ENCODE assay signal across 15 cellular contexts in the genomic region with DNA sequence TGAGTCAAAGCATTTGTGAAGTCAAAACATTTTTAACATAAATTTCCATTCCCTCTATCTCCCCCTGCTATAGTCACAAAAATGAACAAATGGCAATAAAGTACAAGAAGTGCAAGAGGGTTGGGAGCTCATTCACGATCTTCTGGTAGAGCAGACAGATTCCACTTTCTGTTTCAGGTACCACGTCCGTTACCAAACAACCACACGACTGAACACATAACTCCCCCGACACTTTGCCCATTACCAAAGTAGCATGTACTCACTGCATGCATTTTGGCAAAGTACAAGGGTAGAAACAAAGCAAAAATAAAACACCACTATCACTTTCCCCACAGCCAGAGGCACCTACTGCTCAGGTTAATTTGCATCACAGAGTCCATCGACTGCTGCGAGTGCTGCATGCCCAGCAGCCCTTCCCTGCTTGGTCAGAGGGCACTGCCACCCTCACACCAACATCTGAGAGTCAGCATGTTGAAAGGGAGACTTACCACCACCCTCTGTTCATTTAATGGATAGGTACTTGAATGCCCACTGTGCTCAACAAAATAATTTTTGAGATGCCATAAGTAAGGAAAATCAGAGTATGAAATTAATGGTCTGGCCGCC.
DNase-seq lines count a peak whose midpoint lies in the region; ATAC-seq lines count a peak whose summit lies in the region.
"Had no signal": no experiment of that assay in that cellular context is flagged by ENCODE, and none has a peak within 500 bp of the region (broad histone marks: within the 10 kb centered on the region; RNA-seq: fewer than 3 reads in every experiment).

No MANE protein-coding gene starts in this region.

- H3K27me3 Mint-ChIP-seq in CD4-positive, alpha-beta memory T cell: peaks cover 0 to 3% of the 10 kb centered on the region in 2 donors
- H3K27me3 Mint-ChIP-seq in activated naive CD8-positive, alpha-beta T cell treated with anti-CD3 and anti-CD28 coated beads, Interleukin-2, amount 50 U/mL, for 24 hours: no peaks in the 10 kb centered on the region
- no peaks in the 10 kb centered on the region for H3K27me3 Mint-ChIP-seq in naive thymus-derived CD4-positive, alpha-beta T cell

- H3K4me1 Mint-ChIP-seq in CD4-positive, alpha-beta memory T cell: peaks cover 9 to 21% (median 12%) of the 10 kb centered on the region in 4 donors
- peaks cover 9% of the 10 kb centered on the region for H3K4me1 Mint-ChIP-seq in activated naive CD8-positive, alpha-beta T cell treated with anti-CD3 and anti-CD28 coated beads, Interleukin-2, amount 50 U/mL, for 24 hours
- H3K4me1 Mint-ChIP-seq in naive thymus-derived CD4-positive, alpha-beta T cell: peaks cover 0 to 7% (median 0%) of the 10 kb centered on the region in 7 donors

- peak in 3 of 5 donors; percentile 2 to 12 (median 8) for DNase-seq in CD4-positive, alpha-beta memory T cell
- DNase-seq in Karpas-422: no peak
- no peak for DNase-seq in activated naive CD8-positive, alpha-beta T cell treated with anti-CD3 and anti-CD28 coated beads, Interleukin-2, amount 50 U/mL, for 24 hours
- DNase-seq in naive thymus-derived CD4-positive, alpha-beta T cell: no peak
- no peak for DNase-seq in globus pallidus (ENCODE audit: low spot score)
- no peak for DNase-seq in germinal center (ENCODE audit: low spot score)
- DNase-seq in central memory CD4-positive, alpha-beta T cell: no peak
- DNase-seq: activated CD4-positive, alpha-beta T cell treated with anti-CD3 and anti-CD28 coated beads, Interleukin-2, amount 10 ng/mL, durations not matched to agents 24 days and 14 days; foreskin melanocyte; NCI-H774; ovary; stimulated activated CD4-positive, alpha-beta T cell treated with anti-CD3 and anti-CD28 coated beads, Interleukin-4, amount 100 ng/mL, for 1 hour had no signal

- ATAC-seq in activated naive CD8-positive, alpha-beta T cell treated with anti-CD3 and anti-CD28 coated beads, Interleukin-2, amount 50 U/mL, for 24 hours: no peak
- no peak for ATAC-seq in naive thymus-derived CD4-positive, alpha-beta T cell
- no peak for ATAC-seq in HG03159 (IDR thresholded peaks at IDR 0.05; ENCODE audit: unreplicated experiment)
- ATAC-seq: K562 had no signal

- no peak overlapping the region for H3K27ac ChIP-seq in CD4-positive, alpha-beta memory T cell (ENCODE audit: low read depth, low read length)
- H3K27ac ChIP-seq in Karpas-422 (ENCODE audit: low read length): no peak overlapping the region
- no peak overlapping the region for H3K27ac ChIP-seq in naive thymus-derived CD4-positive, alpha-beta T cell (ENCODE audit: low read depth, low read length)
- H3K27ac ChIP-seq: ovary had no signal

- H3K36me3 ChIP-seq in CD4-positive, alpha-beta memory T cell (ENCODE audit: insufficient read depth, low read length): no peaks in the 10 kb centered on the region
- H3K36me3 ChIP-seq in Karpas-422 (ENCODE audit: insufficient read depth, low read length): no peaks in the 10 kb centered on the region
- no peaks in the 10 kb centered on the region for H3K36me3 ChIP-seq in naive thymus-derived CD4-positive, alpha-beta T cell (ENCODE audit: control insufficient read depth in 2 of 3, insufficient read depth in 3 of 3, low read length in 3 of 3)
- H3K36me3 ChIP-seq: ovary had no signal

- peak overlapping the region; percentile 72 to 83 (median 80) for H3K4me3 Mint-ChIP-seq in CD4-positive, alpha-beta memory T cell
- H3K4me3 Mint-ChIP-seq in activated naive CD8-positive, alpha-beta T cell treated with anti-CD3 and anti-CD28 coated beads, Interleukin-2, amount 50 U/mL, for 24 hours: peak overlapping the region; percentile 28
- peak overlapping the region; percentile 13 to 69 (median 42) for H3K4me3 Mint-ChIP-seq in naive thymus-derived CD4-positive, alpha-beta T cell
- H3K4me3 Mint-ChIP-seq: activated CD4-positive, alpha-beta T cell treated with anti-CD3 and anti-CD28 coated beads, Interleukin-2, amount 10 ng/mL, durations not matched to agents 24 days and 14 days had no signal

- H3K79me2 ChIP-seq in Karpas-422 (ENCODE audit: low read length): no peaks in the 10 kb centered on the region

- H3K9me3 ChIP-seq in CD4-positive, alpha-beta memory T cell (ENCODE audit: control insufficient read depth in 1 of 2, low read length in 2 of 2): no peaks in the 10 kb centered on the region
- no peaks in the 10 kb centered on the region for H3K9me3 ChIP-seq in Karpas-422 (ENCODE audit: low read length)
- H3K9me3 ChIP-seq in naive thymus-derived CD4-positive, alpha-beta T cell (ENCODE audit: control insufficient read depth in 2 of 3, low read length in 3 of 3): no peaks in the 10 kb centered on the region
- H3K9me3 ChIP-seq: ovary had no signal

- intact Hi-C loops in CD4-positive, alpha-beta memory T cell (cut with micrococcal nuclease): no loop called here
- intact Hi-C loops in naive thymus-derived CD4-positive, alpha-beta T cell (cut with micrococcal nuclease): no loop called here

- POLR2A ChIA-PET in CD4-positive, alpha-beta memory T cell (lab: Charles Lee; ENCODE audit: partially characterized antibody): no interaction called here
- POLR2A ChIA-PET in naive thymus-derived CD4-positive, alpha-beta T cell (lab: Charles Lee): no interaction called here

- no peak overlapping the region for H2AFZ ChIP-seq in Karpas-422 (ENCODE audit: low read length)

- H3K9ac ChIP-seq in Karpas-422 (ENCODE audit: low read length): no peak overlapping the region

- H3K9me3 Mint-ChIP-seq in CD4-positive, alpha-beta memory T cell: no peaks in the 10 kb centered on the region
- H3K9me3 Mint-ChIP-seq in activated naive CD8-positive, alpha-beta T cell treated with anti-CD3 and anti-CD28 coated beads, Interleukin-2, amount 50 U/mL, for 24 hours: no peaks in the 10 kb centered on the region
- H3K9me3 Mint-ChIP-seq in naive thymus-derived CD4-positive, alpha-beta T cell: no peaks in the 10 kb centered on the region
- H3K9me3 Mint-ChIP-seq: activated CD4-positive, alpha-beta T cell treated with anti-CD3 and anti-CD28 coated beads, Interleukin-2, amount 10 ng/mL, durations not matched to agents 24 days and 14 days; activated T-helper 2 cell treated with anti-CD3 and anti-CD28 coated beads, Interferon-gamma antibody, Interleukin-2, Interleukin-4, amounts not matched to agents 10 μg/mL and 5 μg/mL and 100 μg/mL, durations not matched to agents 14 hours and 24 hours and 36 hours had no signal

- H3K27ac Mint-ChIP-seq in CD4-positive, alpha-beta memory T cell: no peak overlapping the region
- no peak overlapping the region for H3K27ac Mint-ChIP-seq in activated naive CD8-positive, alpha-beta T cell treated with anti-CD3 and anti-CD28 coated beads, Interleukin-2, amount 50 U/mL, for 24 hours
- peak overlapping the region in 1 of 9 donors; percentile 23 for H3K27ac Mint-ChIP-seq in naive thymus-derived CD4-positive, alpha-beta T cell
- H3K27ac Mint-ChIP-seq: activated CD4-positive, alpha-beta T cell treated with anti-CD3 and anti-CD28 coated beads, Interleukin-2, amount 10 ng/mL, durations not matched to agents 24 days and 14 days had no signal

- H3K36me3 Mint-ChIP-seq in CD4-positive, alpha-beta memory T cell: no peaks in the 10 kb centered on the region
- H3K36me3 Mint-ChIP-seq in activated naive CD8-positive, alpha-beta T cell treated with anti-CD3 and anti-CD28 coated beads, Interleukin-2, amount 50 U/mL, for 24 hours (ENCODE audit: low read depth): peaks cover 1% of the 10 kb centered on the region
- no peaks in the 10 kb centered on the region for H3K36me3 Mint-ChIP-seq in naive thymus-derived CD4-positive, alpha-beta T cell

- H3K4me1 ChIP-seq in CD4-positive, alpha-beta memory T cell (ENCODE audit: insufficient read depth, low read length): peaks cover 14% of the 10 kb centered on the region
- H3K4me1 ChIP-seq in Karpas-422 (ENCODE audit: low read length): no peaks in the 10 kb centered on the region
- no peaks in the 10 kb centered on the region for H3K4me1 ChIP-seq in naive thymus-derived CD4-positive, alpha-beta T cell (ENCODE audit: control insufficient read depth in 2 of 2, insufficient read depth in 2 of 2, low read length in 2 of 2)

- no peaks in the 10 kb centered on the region for H3K9me2 ChIP-seq in Karpas-422 (replicated peaks; ENCODE audit: insufficient read depth, low read length)

- H3K4me2 ChIP-seq in Karpas-422 (ENCODE audit: low read depth, low read length, poor library complexity, severe bottlenecking): peak overlapping the region; percentile 15

- H4K20me1 ChIP-seq in Karpas-422 (ENCODE audit: insufficient read depth, low read depth, low read length): no peaks in the 10 kb centered on the region

- H3K4me3 ChIP-seq in CD4-positive, alpha-beta memory T cell (ENCODE audit: low read length in 2 of 2): peak overlapping the region in 1 of 2 donors; percentile 40
- H3K4me3 ChIP-seq in Karpas-422 (ENCODE audit: low read length): 0 out of 2 replicates have a peak overlapping the region, but pooled peaks have one; percentile 7
- peak overlapping the region; percentile 3 for H3K4me3 ChIP-seq in naive thymus-derived CD4-positive, alpha-beta T cell (ENCODE audit: low read length)
- H3K4me3 ChIP-seq: K562, ovary had no signal

- CTCF ChIA-PET in CD4-positive, alpha-beta memory T cell (lab: Charles Lee; ENCODE audit: partially characterized antibody): no interaction called here
- CTCF ChIA-PET in naive thymus-derived CD4-positive, alpha-beta T cell (lab: Charles Lee): interaction anchor here (0.6 kb wide), 1 partner anchor 338 kb away, joined by 4 read pairs; no protein-coding TSS in a partner anchor

- H3K27me3 ChIP-seq in CD4-positive, alpha-beta memory T cell (ENCODE audit: insufficient read depth, low read length): no peaks in the 10 kb centered on the region
- H3K27me3 ChIP-seq in Karpas-422 (ENCODE audit: low read length): no peaks in the 10 kb centered on the region
- no peaks in the 10 kb centered on the region for H3K27me3 ChIP-seq in naive thymus-derived CD4-positive, alpha-beta T cell (ENCODE audit: control insufficient read depth in 2 of 2, insufficient read depth in 2 of 2, low read length in 2 of 2)
- H3K27me3 ChIP-seq: ovary had no signal

Comparison
In these comparisons a context has a peak if more than half of its experiments do, and no peak if none do; other contexts are left out.
1. DNase-seq: peak in CD4-positive, alpha-beta memory T cell (3 of 5); none in Karpas-422 (single experiment), activated naive CD8-positive, alpha-beta T cell treated with anti-CD3 and anti-CD28 coated beads, Interleukin-2, amount 50 U/mL, for 24 hours (single experiment), naive thymus-derived CD4-positive, alpha-beta T cell (0 of 9), globus pallidus (single experiment), germinal center (single experiment) and central memory CD4-positive, alpha-beta T cell (single experiment).
2. H3K4me3 Mint-ChIP-seq: peak in every context shown above with its lines; median percentile 80 in CD4-positive, alpha-beta memory T cell; 42 in naive thymus-derived CD4-positive, alpha-beta T cell; 28 in activated naive CD8-positive, alpha-beta T cell treated with anti-CD3 and anti-CD28 coated beads, Interleukin-2, amount 50 U/mL, for 24 hours.